ENCODE assay signal across 8 cellular contexts in the genomic region with DNA sequence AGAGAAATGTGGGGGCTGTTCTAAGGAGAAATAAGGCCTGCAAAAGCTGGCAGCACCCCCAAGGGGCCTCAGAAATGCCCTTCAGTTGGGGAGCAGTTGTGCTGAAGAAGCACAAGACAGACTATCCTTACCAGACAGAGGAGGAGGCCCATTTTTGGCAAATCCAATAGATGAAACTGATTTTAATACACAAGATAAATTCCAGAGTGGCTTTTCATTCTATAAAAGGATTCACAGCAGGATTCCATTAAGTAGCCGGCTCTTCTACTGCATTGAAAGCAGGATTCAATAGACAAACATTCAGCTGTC. TPM values are rescaled to one million over a fixed set of nuclear protein-coding genes. Genes with fewer than 3 reads are reported as not detected.
DNase-seq lines count a peak whose midpoint lies in the region; ATAC-seq and TF ChIP-seq lines count a peak whose summit lies in the region.

No MANE protein-coding gene starts in this region.

- ATAC-seq in naive thymus-derived CD4-positive, alpha-beta T cell = no peak
- no peak for ATAC-seq in HG03565 (IDR thresholded peaks at IDR 0.05; ENCODE audit: unreplicated experiment)

- intact Hi-C loops in A673 (cut with micrococcal nuclease; ENCODE audit: unreplicated experiment) = no loop called here
- intact Hi-C loops in adrenal gland (cut with DNase I) = no loop called here
- intact Hi-C loops in naive thymus-derived CD4-positive, alpha-beta T cell (cut with micrococcal nuclease) = loop anchor here in 1 of 2 donors (2.0 kb wide), 1 partner anchor 78 kb away; the partner anchor contains the start of gene NKRF

- H3K9me3 Mint-ChIP-seq in naive thymus-derived CD4-positive, alpha-beta T cell = peaks cover 0 to 2% (median 0%) of the 10 kb centered on the region in 11 donors

- peak overlapping the region; percentile 86 to 100 (median 98) for H3K4me3 Mint-ChIP-seq in naive thymus-derived CD4-positive, alpha-beta T cell

- POLR2A ChIA-PET in A673 (lab: Charles Lee; ENCODE audit: low non-redundant PET) (no interaction called here), HEK293T (lab: Yijun Ruan, JAX) (interaction anchor here (1.0 to 1.6 kb wide), 5 partner anchors 10 to 107 kb away, joined by 3 to 5 read pairs (median 4); partner anchors contain the start of gene RPL39)
- POLR2A ChIA-PET in naive thymus-derived CD4-positive, alpha-beta T cell (lab: Charles Lee) = interaction anchor here (0.6 to 13.5 kb wide), 4 partner anchors 9 to 79 kb away, joined by 3 to 290 read pairs (median 63); partner anchors contain the start of genes NKRF and SEPTIN6

- peaks cover 0 to 25% (median 0%) of the 10 kb centered on the region in 5 donors for H3K36me3 Mint-ChIP-seq in naive thymus-derived CD4-positive, alpha-beta T cell

- peak overlapping the region; percentile 95 to 99 (median 98) for H3K27ac Mint-ChIP-seq in naive thymus-derived CD4-positive, alpha-beta T cell

- no peak for TF ChIP-seq CTCF in A673 (conservative IDR thresholded peaks at IDR 0.05; ENCODE audit: low read depth, low read length)
- no peak for TF ChIP-seq CTCF in GM12865 (IDR thresholded peaks at IDR 0.05; ENCODE audit: insufficient read depth, low read depth, low read length, missing control alignments)
- no peak for TF ChIP-seq CTCF in adrenal gland (IDR thresholded peaks at IDR 0.05)

- H3K36me3 ChIP-seq in A673 (ENCODE audit: insufficient read depth, low read length, poor library complexity, severe bottlenecking) (no peaks in the 10 kb centered on the region), adrenal gland (replicated peaks in 1 of 2) (no peaks in the 10 kb centered on the region)
- H3K36me3 ChIP-seq in naive thymus-derived CD4-positive, alpha-beta T cell (ENCODE audit: control insufficient read depth in 2 of 3, insufficient read depth in 3 of 3, low read length in 3 of 3) = no peaks in the 10 kb centered on the region

- peaks cover 19 to 90% (median 57%) of the 10 kb centered on the region in 7 donors for H3K4me1 Mint-ChIP-seq in naive thymus-derived CD4-positive, alpha-beta T cell

- no TSS peak for BruUV-seq in A673 (replicated peaks; lab: Mats Ljungman, UMichigan)

- no peaks in the 10 kb centered on the region for H3K27me3 Mint-ChIP-seq in naive thymus-derived CD4-positive, alpha-beta T cell

- 17 to 50% (median 37%) methylated on average over 1 of the region's 1 CpG for whole genome bisulfite sequencing in adrenal gland, 4 donors

- CTCF ChIA-PET in A673 (lab: Charles Lee) (no interaction called here), HEK293T (lab: Yijun Ruan, JAX) (interaction anchor here (1.0 kb wide), 1 partner anchor 107 kb away, joined by 3 read pairs; the partner anchor contains the start of gene RPL39)
- CTCF ChIA-PET in naive thymus-derived CD4-positive, alpha-beta T cell (lab: Charles Lee) = interaction anchor here (0.6 to 1.5 kb wide), 2 partner anchors 10 to 64 kb away, joined by 4 to 5 read pairs; no protein-coding TSS in a partner anchor

- H3K27me3 ChIP-seq in A673 (replicated peaks; ENCODE audit: insufficient read depth, low read depth, low read length, poor library complexity) (no peaks in the 10 kb centered on the region), adrenal gland (no peaks in the 10 kb centered on the region)
- H3K27me3 ChIP-seq in naive thymus-derived CD4-positive, alpha-beta T cell (ENCODE audit: control insufficient read depth in 2 of 2, insufficient read depth in 2 of 2, low read length in 2 of 2) = no peaks in the 10 kb centered on the region

- no peak for TF ChIP-seq POLR2A in adrenal gland (IDR thresholded peaks at IDR 0.05)

- DNase-seq in A673 (ENCODE audit: low spot score) (peak; percentile 59), GM12865 (ENCODE audit: low read depth) (no peak), adrenal gland (no peak), HEK293T (ENCODE audit: extremely low spot score) (no peak), T-helper 9 cell (no peak), SKM-1 treated with dmso at 0.1 percent for 144 hours (lab: John Stamatoyannopoulos, UW; ENCODE audit: unreplicated experiment) (no peak)
- no peak for DNase-seq in naive thymus-derived CD4-positive, alpha-beta T cell

- H3K9me3 ChIP-seq in A673 (ENCODE audit: low read depth, low read length, poor library complexity, severe bottlenecking) (no peaks in the 10 kb centered on the region), adrenal gland (replicated peaks in 1 of 3) (no peaks in the 10 kb centered on the region)
- H3K9me3 ChIP-seq in naive thymus-derived CD4-positive, alpha-beta T cell (ENCODE audit: control insufficient read depth in 2 of 3, low read length in 3 of 3) = no peaks in the 10 kb centered on the region

- H3K4me3 ChIP-seq in A673 (ENCODE audit: low read depth, low read length, poor library complexity, severe bottlenecking) = no peak overlapping the region
- peak overlapping the region; percentile 82 for H3K4me3 ChIP-seq in GM12865 (ENCODE audit: low read depth, low read length)
- H3K4me3 ChIP-seq in adrenal gland = peak overlapping the region in 1 of 4 donors; percentile 23
- H3K4me3 ChIP-seq in naive thymus-derived CD4-positive, alpha-beta T cell (ENCODE audit: low read length) = peak overlapping the region; percentile 62

- H3K27ac ChIP-seq in A673 (ENCODE audit: low read depth, low read length, poor library complexity, severe bottlenecking) = peak overlapping the region; percentile 77
- H3K27ac ChIP-seq in adrenal gland = peak overlapping the region; percentile 76 to 93 (median 85)
- H3K27ac ChIP-seq in naive thymus-derived CD4-positive, alpha-beta T cell (ENCODE audit: low read depth, low read length) = peak overlapping the region; percentile 89

- peaks cover 27% of the 10 kb centered on the region for H3K4me1 ChIP-seq in A673 (ENCODE audit: insufficient read depth, low read length, poor library complexity, severe bottlenecking)
- H3K4me1 ChIP-seq in adrenal gland (replicated peaks in 1 of 2) = peaks cover 13 to 24% of the 10 kb centered on the region in 2 donors
- H3K4me1 ChIP-seq in naive thymus-derived CD4-positive, alpha-beta T cell (ENCODE audit: control insufficient read depth in 2 of 2, insufficient read depth in 2 of 2, low read length in 2 of 2) = peaks cover 58 to 69% of the 10 kb centered on the region in 2 donors

TF ChIP-seq in HEK293T, 16 proteins besides CTCF, POLR2A, EP300 and RAD21:
- TF ChIP-seq FOXM1 (IDR thresholded peaks at IDR 0.05; ENCODE audit: borderline replicate concordance) = no peak
- no peak for TF ChIP-seq LEF1 (IDR thresholded peaks at IDR 0.05; ENCODE audit: borderline replicate concordance)

RNA-seq across cellular contexts. Expression of gene SEPTIN6, which starts 8.1 kb away (rescaled TPM):
- total RNA-seq in A673 (2021) (61.5 and 69.1 TPM in 2 replicates), adrenal gland (100 to 1,000 TPM in 7 of 8 donors, 10 to 100 TPM in 1; 86.5 to 204 (median 128) TPM)
- polyA plus RNA-seq in adrenal gland = 100 to 1,000 TPM in 1 of 3 donors, 10 to 100 TPM in 2; 42.4 to 332 (median 78.6) TPM
- 100 to 1,000 TPM; 151 to 315 (median 221) TPM for total RNA-seq in naive thymus-derived CD4-positive, alpha-beta T cell
- polyA plus RNA-seq in naive thymus-derived CD4-positive, alpha-beta T cell = 100 to 1,000 TPM; 197 to 296 TPM
